8 cellular contexts compared by ENCODE assay signal in the genomic region with DNA sequence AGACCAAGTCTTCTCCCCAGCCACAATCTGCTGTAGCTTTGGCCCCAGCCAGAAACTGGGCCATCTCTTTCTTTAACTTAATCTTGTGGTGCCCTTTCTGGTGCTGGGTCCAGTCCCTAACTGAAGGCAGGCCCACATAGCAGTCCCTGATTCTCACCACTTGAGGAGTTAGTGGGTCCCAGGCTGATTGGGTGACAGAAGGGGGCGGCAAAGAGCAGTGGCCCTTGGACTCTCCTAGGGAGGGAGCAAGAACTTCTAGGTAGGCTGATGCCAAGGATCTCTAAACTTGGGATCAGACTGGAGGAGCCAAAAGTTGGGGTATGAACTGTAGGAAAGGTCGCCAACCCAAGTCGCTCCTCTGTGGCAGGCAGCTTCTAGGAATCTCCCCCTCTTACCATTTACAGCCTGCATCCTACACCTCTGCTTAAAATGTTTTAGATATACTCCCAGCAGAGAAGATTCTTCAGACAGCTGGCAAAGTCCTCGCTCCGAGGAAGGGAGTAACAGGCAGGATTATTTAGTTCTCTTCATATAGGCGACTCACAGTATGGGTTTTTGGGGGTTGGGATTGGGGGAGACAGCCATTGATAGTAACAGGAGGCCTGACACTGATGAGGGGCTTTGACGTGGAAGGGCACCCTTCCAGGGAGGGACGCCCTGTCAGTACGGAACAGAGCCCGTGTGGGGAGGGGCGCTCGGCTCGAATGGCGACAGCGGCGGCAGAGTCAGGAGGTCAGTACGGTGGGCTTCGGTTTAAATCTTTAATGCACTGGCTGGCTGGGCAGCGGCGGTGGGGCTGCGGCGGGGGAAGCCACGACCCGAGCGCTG. TPM values are rescaled to one million over a fixed set of nuclear protein-coding genes. Genes with fewer than 3 reads are reported as not detected.
DNase-seq lines count a peak whose midpoint lies in the region; ATAC-seq and TF ChIP-seq lines count a peak whose summit lies in the region.

No MANE protein-coding gene starts in this region.

- 43% methylated on average over 6 of the region's 25 CpGs for WGBS in mammary epithelial cell (ENCODE audit: low coverage, missing lambda C conversion rate)

- peaks cover 8% of the 10 kb centered on the region for H3K27me3 Mint-ChIP-seq in Calu3 (ENCODE audit: unreplicated experiment)

- intact Hi-C loops in Calu3 (cut with micrococcal nuclease; ENCODE audit: unreplicated experiment) = no loop called here
- intact Hi-C loops in mammary epithelial cell (cut with micrococcal nuclease) = loop anchor here (2.0 kb wide), 3 partner anchors 26 to 52 kb away; a partner anchor contains a TSS

- peaks cover 39% of the 10 kb centered on the region for H3K4me1 ChIP-seq in mammary epithelial cell (ENCODE audit: insufficient read depth, low read length)
- peaks cover 7 to 25% (median 17%) of the 10 kb centered on the region in 3 donors for H3K4me1 ChIP-seq in skeletal muscle tissue (ENCODE audit: control insufficient read depth in 3 of 3, insufficient read depth in 3 of 3, low read length in 3 of 3)

- TF ChIP-seq CTCF in Calu3 (IDR thresholded peaks at IDR 0.05; ENCODE audit: unreplicated experiment) (peak; percentile 66), mammary epithelial cell (conservative IDR thresholded peaks at IDR 0.05 in 1 of 2, IDR thresholded peaks at IDR 0.05 in 1 of 2; ENCODE audit: extremely low read depth in 1 of 2, insufficient read depth in 1 of 2, low read depth in 1 of 2, low read length in 2 of 2) (peak; percentile 57 to 76)

- no peaks in the 10 kb centered on the region for H3K4me1 Mint-ChIP-seq in Calu3 (ENCODE audit: low read depth, unreplicated experiment)

- peaks cover 27% of the 10 kb centered on the region for H3K79me2 ChIP-seq in mammary epithelial cell (ENCODE audit: insufficient read depth, low read length)

- CTCF ChIA-PET in Calu3 (lab: Charles Lee) = interaction anchor here (1.0 kb wide), 2 partner anchors 12 to 18 kb away, joined by 4 to 6 read pairs; a partner anchor contains a TSS
- CTCF ChIA-PET in mammary epithelial cell (lab: Charles Lee; ENCODE audit: low non-redundant PET) = interaction anchor here (0.6 to 0.9 kb wide), 2 partner anchors 31 to 330 kb away, joined by 3 to 6 read pairs; no protein-coding TSS in a partner anchor

- H3K9ac ChIP-seq in mammary epithelial cell (ENCODE audit: insufficient read depth, low read length) = peak overlapping the region; percentile 65
- H3K9ac ChIP-seq in skeletal muscle tissue (ENCODE audit: low read depth in 1 of 3, low read length in 3 of 3) = peak overlapping the region; percentile 60 to 76 (median 61)

- H3K36me3 Mint-ChIP-seq in Calu3 (ENCODE audit: insufficient read depth, unreplicated experiment) = peaks cover 15% of the 10 kb centered on the region

- H3K9me3 ChIP-seq in mammary epithelial cell (replicated peaks; ENCODE audit: insufficient read depth, low read length) (no peaks in the 10 kb centered on the region), skeletal muscle tissue (ENCODE audit: control insufficient read depth in 3 of 3, low read length in 3 of 3) (no peaks in the 10 kb centered on the region)

- BruUV-seq in Calu3 (replicated peaks; lab: Mats Ljungman, UMichigan) (no TSS peak), mammary epithelial cell (replicated peaks; lab: Mats Ljungman, UMichigan) (TSS peak; percentile 79)

- DNase-seq in Calu3 = peak; percentile 71
- DNase-seq in LoVo (ENCODE audit: low spot score) = peak; percentile 60
- DNase-seq in UCSD-AML1 (lab: John Stamatoyannopoulos, UW; ENCODE audit: unreplicated experiment) = peak; percentile 77
- DNase-seq in mammary epithelial cell = peak; percentile 56
- DNase-seq in iPS-NIHi7 (ENCODE audit: extremely low spot score) = peak; percentile 85

- no peaks in the 10 kb centered on the region for H4K20me1 ChIP-seq in mammary epithelial cell (ENCODE audit: insufficient read depth, low read length)

- H3K36me3 ChIP-seq in mammary epithelial cell (ENCODE audit: insufficient read depth, low read length) (peaks cover 4% of the 10 kb centered on the region), skeletal muscle tissue (ENCODE audit: control insufficient read depth in 3 of 3, insufficient read depth in 3 of 3, low read length in 3 of 3) (peaks cover 18 to 34% (median 20%) of the 10 kb centered on the region in 3 donors)

- no peaks in the 10 kb centered on the region for H3K9me3 Mint-ChIP-seq in Calu3 (ENCODE audit: low read depth, unreplicated experiment)

- peak; percentile 37 for ATAC-seq in GM21528 (IDR thresholded peaks at IDR 0.05; ENCODE audit: low FRiP score, unreplicated experiment)
- no peak for ATAC-seq in HG02884 (IDR thresholded peaks at IDR 0.05; ENCODE audit: unreplicated experiment)

- peak overlapping the region; percentile 79 for H2AFZ ChIP-seq in mammary epithelial cell (ENCODE audit: low read depth, low read length)

- dilution Hi-C loops in mammary epithelial cell (cut with HindIII; ENCODE audit: low sequenced_read_pairs) = loop anchor here (5.0 kb wide), 1 partner anchor 47 kb away; no protein-coding TSS in a partner anchor

- in situ Hi-C loops in mammary epithelial cell (cut with MboI; ENCODE audit: low sequenced_read_pairs in 2 of 2) = no loop called here

- H3K27me3 ChIP-seq in mammary epithelial cell (ENCODE audit: insufficient read depth, low read length) (no peaks in the 10 kb centered on the region), skeletal muscle tissue (ENCODE audit: control insufficient read depth in 3 of 3, insufficient read depth in 3 of 3, low read length in 3 of 3) (no peaks in the 10 kb centered on the region)

- H3K27ac Mint-ChIP-seq in Calu3 (ENCODE audit: unreplicated experiment) = no peak overlapping the region

- H3K4me3 ChIP-seq in mammary epithelial cell (replicated peaks in 1 of 3; ENCODE audit: insufficient read depth in 1 of 3, low read depth in 2 of 3, low read length in 3 of 3) (peak overlapping the region; percentile 53 to 90 (median 61)), skeletal muscle tissue (ENCODE audit: low read length in 3 of 3) (peak overlapping the region; percentile 65 to 91 (median 89))

- H3K27ac ChIP-seq in mammary epithelial cell (ENCODE audit: insufficient read depth, low read depth, low read length) (peak overlapping the region; percentile 5), skeletal muscle tissue (ENCODE audit: low read depth, low read length) (peak overlapping the region; percentile 72)

- peak overlapping the region; percentile 68 for H3K4me3 Mint-ChIP-seq in Calu3 (ENCODE audit: low read depth, unreplicated experiment)

- peak overlapping the region; percentile 96 for H3K4me2 ChIP-seq in mammary epithelial cell (ENCODE audit: insufficient read depth, low read depth, low read length)

RNA-seq across cellular contexts. Expression of a gene that starts 2.0 kb away (rescaled TPM):
- total RNA-seq in Calu3 (2022) = not detected in 2 replicates
- total RNA-seq in mammary epithelial cell = under 1 TPM in 1 of 2 donors, not detected in 1; 0.80 TPM
- polyA plus RNA-seq in mammary epithelial cell = not detected
- not detected for polyA minus RNA-seq in mammary epithelial cell
- not detected for total RNA-seq in skeletal muscle tissue

RNA-seq across cellular contexts. Expression of a gene that starts 12.5 kb away (rescaled TPM):
- total RNA-seq in Calu3 (2022) (6.8 and 8.7 TPM in 2 replicates), mammary epithelial cell (1 to 10 TPM; 4.9 to 6.0 TPM), skeletal muscle tissue (75.7 TPM)
- polyA plus RNA-seq in mammary epithelial cell = 3.2 TPM
- 1.1 TPM for polyA minus RNA-seq in mammary epithelial cell

RNA-seq across cellular contexts. Expression of a gene that starts 18.0 kb away (rescaled TPM):
- total RNA-seq in Calu3 (2022) (25.7 and 26.6 TPM in 2 replicates), mammary epithelial cell (10 to 100 TPM; 29.5 to 30.2 TPM), skeletal muscle tissue (23.0 TPM)
- 25.8 TPM for polyA plus RNA-seq in mammary epithelial cell
- polyA minus RNA-seq in mammary epithelial cell = 8.0 TPM

RNA-seq across cellular contexts. Expression of a gene that starts 26.6 kb away (rescaled TPM):
- total RNA-seq in Calu3 (2022) (not detected in 2 replicates), mammary epithelial cell (not detected), skeletal muscle tissue (not detected)
- polyA plus RNA-seq in mammary epithelial cell = not detected
- not detected for polyA minus RNA-seq in mammary epithelial cell

RNA-seq across cellular contexts. Expression of a gene that starts 26.9 kb away (rescaled TPM):
- total RNA-seq in Calu3 (2022) (65.6 and 80.1 TPM in 2 replicates), mammary epithelial cell (100 to 1,000 TPM in 1 of 2 donors, 10 to 100 TPM in 1; 83.0 to 131 TPM), skeletal muscle tissue (14.1 TPM)
- polyA plus RNA-seq in mammary epithelial cell = 165 TPM
- 139 TPM for polyA minus RNA-seq in mammary epithelial cell
